Comparison of ENCODE assay signal across 8 cellular contexts in genomic region chr10:8060010-8060703, GRCh38. TPM values are rescaled to one million over a fixed set of nuclear protein-coding genes. Genes with fewer than 3 reads are reported as not detected.
DNase-seq lines count a peak whose midpoint lies in the region; ATAC-seq lines count a peak whose summit lies in the region.

No MANE protein-coding gene starts in this region.

- peaks cover 0 to 10% (median 9%) of the 10 kb centered on the region in 11 experiments; a peak in 14 of 22 replicates for H3K9me3 ChIP-seq in BLaER1 treated with 17β-estradiol and CSF1 and Interleukin-3, amounts not matched to agents 10 nM and 100 nM (replicated peaks in 1 of 11)
- H3K9me3 ChIP-seq in HUES6 (ENCODE audit: control insufficient read depth, insufficient read depth, low read depth, low read length), result no peaks in the 10 kb centered on the region

- H4K20me1 ChIP-seq in BLaER1 treated with 17β-estradiol and CSF1 and Interleukin-3, amounts not matched to agents 10 nM and 100 nM, result peaks cover 0 to 29% (median 8%) of the 10 kb centered on the region in 11 experiments; a peak in 11 of 22 replicates

- H3K4me1 ChIP-seq in BLaER1 treated with 17β-estradiol and CSF1 and Interleukin-3, amounts not matched to agents 10 nM and 100 nM, result peaks cover 16 to 33% (median 25%) of the 10 kb centered on the region in 10 experiments
- peaks cover 84% of the 10 kb centered on the region for H3K4me1 ChIP-seq in HUES6 (ENCODE audit: control insufficient read depth, insufficient read depth, low read length)

- no peaks in the 10 kb centered on the region for H3K9me3 Mint-ChIP-seq in activated T-helper 17 cell treated with anti-CD3 and anti-CD28 coated beads, Interleukin-2, amount 50 U/mL, for 72 hours
- no peaks in the 10 kb centered on the region for H3K9me3 Mint-ChIP-seq in naive thymus-derived CD8-positive, alpha-beta T cell

- peaks cover 55% of the 10 kb centered on the region for H3K4me1 Mint-ChIP-seq in activated T-helper 17 cell treated with anti-CD3 and anti-CD28 coated beads, Interleukin-2, amount 50 U/mL, for 72 hours
- peaks cover 43 to 86% (median 80%) of the 10 kb centered on the region in 4 donors for H3K4me1 Mint-ChIP-seq in naive thymus-derived CD8-positive, alpha-beta T cell

- ATAC-seq in GM21367 (IDR thresholded peaks at IDR 0.05; ENCODE audit: unreplicated experiment), result peak; percentile 48
- ATAC-seq in activated T-helper 17 cell treated with anti-CD3 and anti-CD28 coated beads, Interleukin-2, amount 50 U/mL, for 72 hours (replicated peaks), result peak; percentile 62
- peak; percentile 33 to 46 for ATAC-seq in naive thymus-derived CD8-positive, alpha-beta T cell

- peak overlapping the region in 6 of 11 experiments; percentile 4 to 44 (median 20); a peak in 5 of 22 replicates for H3K27ac ChIP-seq in BLaER1 treated with 17β-estradiol and CSF1 and Interleukin-3, amounts not matched to agents 10 nM and 100 nM
- no peak overlapping the region for H3K27ac ChIP-seq in HUES6 (ENCODE audit: low read depth, low read length)

- H3K9ac ChIP-seq in BLaER1 treated with 17β-estradiol and CSF1 and Interleukin-3, amounts not matched to agents 10 nM and 100 nM, result peak overlapping the region in 6 of 11 experiments; percentile 5 to 46 (median 32); a peak in 5 of 22 replicates
- peak overlapping the region; percentile 2 for H3K9ac ChIP-seq in HUES6 (ENCODE audit: low read length)

- H3K36me3 ChIP-seq in BLaER1 treated with 17β-estradiol and CSF1 and Interleukin-3, amounts not matched to agents 10 nM and 100 nM, result no peaks in the 10 kb centered on the region
- H3K36me3 ChIP-seq in HUES6 (ENCODE audit: control insufficient read depth, insufficient read depth, low read length), result no peaks in the 10 kb centered on the region

- H3K4me3 ChIP-seq in BLaER1 treated with 17β-estradiol and CSF1 and Interleukin-3, amounts not matched to agents 10 nM and 100 nM, result peak overlapping the region in 7 of 10 experiments; percentile 2 to 49 (median 11); a peak in 7 of 20 replicates
- H3K4me3 ChIP-seq in HUES6 (ENCODE audit: low read depth, low read length), result peak overlapping the region; percentile 42; the same call in 1 of the 2 replicates

- POLR2A ChIA-PET in naive thymus-derived CD8-positive, alpha-beta T cell (lab: Charles Lee), result interaction anchor here (0.7 to 4.1 kb wide), 9 partner anchors 10 to 383 kb away, joined by 3 to 20 read pairs (median 4); partner anchors contain the start of genes ATP5F1C, KIN and TAF3

- peaks cover 95% of the 10 kb centered on the region for H3K36me3 Mint-ChIP-seq in activated T-helper 17 cell treated with anti-CD3 and anti-CD28 coated beads, Interleukin-2, amount 50 U/mL, for 72 hours (ENCODE audit: low read depth)
- H3K36me3 Mint-ChIP-seq in naive thymus-derived CD8-positive, alpha-beta T cell, result peaks cover 0 to 47% (median 12%) of the 10 kb centered on the region in 3 donors

- H3K4me2 ChIP-seq in BLaER1 treated with 17β-estradiol and CSF1 and Interleukin-3, amounts not matched to agents 10 nM and 100 nM, result peak overlapping the region; percentile 60 to 87 (median 77)

- H3K27me3 Mint-ChIP-seq in activated T-helper 17 cell treated with anti-CD3 and anti-CD28 coated beads, Interleukin-2, amount 50 U/mL, for 72 hours, result no peaks in the 10 kb centered on the region
- H3K27me3 Mint-ChIP-seq in naive thymus-derived CD8-positive, alpha-beta T cell, result peaks cover 0 to 2% (median 0%) of the 10 kb centered on the region in 5 donors

- DNase-seq in naive thymus-derived CD8-positive, alpha-beta T cell, result peak in 7 of 10 donors; percentile 42 to 71 (median 54)
- DNase-seq in NCI-H128 (lab: John Stamatoyannopoulos, UW; ENCODE audit: unreplicated experiment) (no peak), NCI-H187 treated with DMSO at 0.1 percent for 48 hours (lab: John Stamatoyannopoulos, UW) (no peak), NCI-H345 (lab: John Stamatoyannopoulos, UW) (no peak)

- H3K4me3 Mint-ChIP-seq in activated T-helper 17 cell treated with anti-CD3 and anti-CD28 coated beads, Interleukin-2, amount 50 U/mL, for 72 hours, result peak overlapping the region; percentile 98
- H3K4me3 Mint-ChIP-seq in naive thymus-derived CD8-positive, alpha-beta T cell, result peak overlapping the region; percentile 81 to 100 (median 92)

- peak overlapping the region; percentile 96 for H3K27ac Mint-ChIP-seq in activated T-helper 17 cell treated with anti-CD3 and anti-CD28 coated beads, Interleukin-2, amount 50 U/mL, for 72 hours
- peak overlapping the region; percentile 93 to 99 (median 98) for H3K27ac Mint-ChIP-seq in naive thymus-derived CD8-positive, alpha-beta T cell

- H3K27me3 ChIP-seq in BLaER1 treated with 17β-estradiol and CSF1 and Interleukin-3, amounts not matched to agents 10 nM and 100 nM, result peaks cover 49 to 78% (median 70%) of the 10 kb centered on the region in 11 experiments
- H3K27me3 ChIP-seq in HUES6 (ENCODE audit: control insufficient read depth, insufficient read depth, low read length), result peaks cover 99% of the 10 kb centered on the region

RNA-seq across cellular contexts. Expression of gene GATA3, which starts 5.7 kb away (rescaled TPM):
- 10 to 100 TPM; 14.2 to 25.2 TPM for total RNA-seq in activated T-helper 17 cell treated with anti-CD3 and anti-CD28 coated beads, Interleukin-2, amount 50 U/mL, for 72 hours
- total RNA-seq in naive thymus-derived CD8-positive, alpha-beta T cell, result 10 to 100 TPM; 23.5 to 23.9 TPM
- polyA plus RNA-seq in naive thymus-derived CD8-positive, alpha-beta T cell, result 10 to 100 TPM; 20.5 to 27.7 (median 23.9) TPM

Comparison
In these comparisons a context has a peak if more than half of its experiments do, and no peak if none do; other contexts are left out.
1. DNase-seq: peak in naive thymus-derived CD8-positive, alpha-beta T cell (7 of 10); none in NCI-H128 (single experiment), NCI-H187 treated with DMSO at 0.1 percent for 48 hours (single experiment) and NCI-H345 (single experiment).
2. Peak in every context shown above with its lines, with median percentiles within 50 percentile points of each other: ATAC-seq.